ENCODE assay signal across 8 cellular contexts in genomic region chr12:40010899-40011774, GRCh38.
A peak's percentile ranks its signal among the peaks of the same experiment; 100 is the strongest.
DNase-seq lines count a peak whose midpoint lies in the region; ATAC-seq and TF ChIP-seq lines count a peak whose summit lies in the region.

No MANE protein-coding gene starts in this region.

- H3K27me3 ChIP-seq in SK-N-SH (ENCODE audit: insufficient read depth): no peaks in the 10 kb centered on the region
- no peaks in the 10 kb centered on the region for H3K27me3 ChIP-seq in skeletal muscle satellite cell (ENCODE audit: control insufficient read depth, insufficient read depth, low read length)

- no peaks in the 10 kb centered on the region for H3K79me2 ChIP-seq in SK-N-SH (ENCODE audit: insufficient read depth)

- H2AFZ ChIP-seq in SK-N-SH (ENCODE audit: low read depth): no peak overlapping the region; the same call in 1 of the 2 replicates

- H3K9ac ChIP-seq in SK-N-SH (no peak overlapping the region), skeletal muscle satellite cell (ENCODE audit: low read depth, low read length) (peak overlapping the region; percentile 22)

- TF ChIP-seq CTCF in SK-N-SH (IDR thresholded peaks at IDR 0.05): peak; percentile 74

- TF ChIP-seq RAD21 in Ishikawa (IDR thresholded peaks at IDR 0.05; ENCODE audit: low read depth): peak; percentile 61
- TF ChIP-seq RAD21 in SK-N-SH (IDR thresholded peaks at IDR 0.05; ENCODE audit: low read length): peak; percentile 68

- H3K9me3 ChIP-seq in SK-N-SH: no peaks in the 10 kb centered on the region
- H3K9me3 ChIP-seq in skeletal muscle satellite cell (replicated peaks; ENCODE audit: low read length): no peaks in the 10 kb centered on the region

- WGBS in SK-N-SH (ENCODE audit: low lambda C conversion rate): 60% methylated on average over 11 of the region's 11 CpGs

- no peak overlapping the region for H3K27ac ChIP-seq in SK-N-SH (ENCODE audit: low read depth in 2 of 2, low read length in 1 of 2)

- peak; percentile 40 for DNase-seq in SK-N-SH
- peak in 30 of 56 donors; percentile 2 to 77 (median 23) for DNase-seq in amygdala (lab: John Stamatoyannopoulos, UW)
- DNase-seq in hepatic stellate cell (ENCODE audit: low spot score): peak; percentile 50
- no peak for DNase-seq in NCI-H1092 treated with DMSO at 0.1 percent for 48 hours (lab: John Stamatoyannopoulos, UW)

- H3K9me2 ChIP-seq in SK-N-SH: no peaks in the 10 kb centered on the region

- H3F3A ChIP-seq in SK-N-SH (replicated peaks; ENCODE audit: insufficient read depth): no peaks in the 10 kb centered on the region

- H3K4me1 ChIP-seq in SK-N-SH (ENCODE audit: control insufficient read depth in 1 of 2, insufficient read depth in 2 of 2, low read depth in 1 of 2, low read length in 1 of 2) (peaks cover 0 to 5% of the 10 kb centered on the region in 2 experiments; a peak in 1 of 4 replicates), skeletal muscle satellite cell (ENCODE audit: control insufficient read depth, insufficient read depth, low read length) (peaks cover 5% of the 10 kb centered on the region)

- no peaks in the 10 kb centered on the region for H4K20me1 ChIP-seq in SK-N-SH (ENCODE audit: insufficient read depth)

- POLR2A ChIA-PET in SK-N-SH (lab: Yijun Ruan, JAX): no interaction called here

- peak; percentile 87 for ATAC-seq in GM21737 (IDR thresholded peaks at IDR 0.05; ENCODE audit: unreplicated experiment)

- H3K4me3 ChIP-seq in GM08714 (ENCODE audit: low read length) (peak overlapping the region; percentile 54; the same call in 1 of the 2 replicates), SK-N-SH (ENCODE audit: low read depth in 2 of 2, low read length in 1 of 2) (peak overlapping the region in 1 of 2 experiments; percentile 14; a peak in 2 of 4 replicates), skeletal muscle satellite cell (ENCODE audit: low read length) (peak overlapping the region; percentile 56)

- TF ChIP-seq EP300 in Ishikawa (IDR thresholded peaks at IDR 0.05; ENCODE audit: borderline replicate concordance): no peak
- no peak for TF ChIP-seq EP300 in SK-N-SH (IDR thresholded peaks at IDR 0.05; ENCODE audit: borderline replicate concordance in 1 of 2, low read depth in 1 of 2, low read length in 1 of 2)

- H3K36me3 ChIP-seq in SK-N-SH (replicated peaks in 1 of 2; ENCODE audit: control insufficient read depth in 1 of 2, insufficient read depth in 2 of 2, low read length in 1 of 2) (no peaks in the 10 kb centered on the region), skeletal muscle satellite cell (ENCODE audit: insufficient read depth, low read length) (no peaks in the 10 kb centered on the region)

- peak overlapping the region; percentile 61; the same call in 1 of the 2 replicates for H3K4me2 ChIP-seq in SK-N-SH
- H3K4me2 ChIP-seq in skeletal muscle satellite cell (ENCODE audit: low read length): peak overlapping the region; percentile 79

- CTCF ChIA-PET in SK-N-SH (lab: Yijun Ruan, JAX): interaction anchor here (0.5 to 5.6 kb wide), 44 partner anchors 8 to 1478 kb away, joined by 3 to 51 read pairs (median 4); partner anchors contain the start of gene SLC2A13

TF ChIP-seq in Ishikawa, 13 proteins besides CTCF, POLR2A, EP300 and RAD21:
- TF ChIP-seq FOXM1 (IDR thresholded peaks at IDR 0.05; ENCODE audit: borderline replicate concordance, low read depth): no peak
- peak; percentile 50 for TF ChIP-seq TEAD4 (IDR thresholded peaks at IDR 0.05)

TF ChIP-seq in SK-N-SH, 30 proteins besides CTCF, POLR2A, EP300 and RAD21:
- TF ChIP-seq SMC3 (IDR thresholded peaks at IDR 0.05; ENCODE audit: low read depth, low read length) (peak; percentile 33; the same call in 1 of the 2 replicates), MEF2A (IDR thresholded peaks at IDR 0.05; ENCODE audit: borderline replicate concordance, low read depth) (no peak), RCOR1 (IDR thresholded peaks at IDR 0.05; ENCODE audit: low read length) (no peak)
